Comparison of ENCODE assay signal across 1 cellular context in the genomic region with DNA sequence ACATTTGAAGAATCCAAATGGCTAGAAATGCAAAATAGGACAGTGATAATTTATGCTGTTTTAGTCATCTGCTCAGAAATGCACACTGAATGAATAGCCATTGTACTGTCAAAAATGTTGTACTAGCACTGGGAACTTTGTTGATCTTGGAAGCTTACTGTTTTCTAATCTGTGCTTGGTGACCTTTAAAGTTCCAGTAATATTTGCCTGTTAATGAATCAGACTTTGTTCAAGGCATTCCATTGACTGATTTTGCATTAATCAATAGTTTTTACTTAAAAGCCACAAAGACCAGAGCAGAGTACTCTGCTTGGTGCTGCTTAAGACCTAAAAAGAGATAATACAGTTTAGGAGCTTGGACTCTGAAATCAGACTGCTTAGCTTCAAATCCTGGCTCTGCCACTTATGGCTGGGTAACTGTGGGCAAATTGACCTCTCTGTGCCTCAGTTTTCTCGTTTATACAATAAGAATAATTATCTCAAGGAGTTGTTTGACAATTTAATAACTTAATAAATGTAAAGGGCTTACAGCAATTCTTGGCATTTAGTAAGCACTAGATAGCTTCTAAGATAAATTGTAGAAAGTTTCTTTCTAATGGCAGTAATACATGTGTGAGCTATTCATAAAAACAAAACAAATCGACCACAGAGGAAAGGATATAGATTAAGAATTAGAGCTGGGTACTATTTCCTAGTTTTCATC.
TF ChIP-seq lines count a peak whose summit lies in the region.

No MANE protein-coding gene starts in this region.

TF ChIP-seq in HepG2, 621 proteins besides CTCF, POLR2A, EP300 and RAD21 (continued from another document):
- TF ChIP-seq, protein P1, sequence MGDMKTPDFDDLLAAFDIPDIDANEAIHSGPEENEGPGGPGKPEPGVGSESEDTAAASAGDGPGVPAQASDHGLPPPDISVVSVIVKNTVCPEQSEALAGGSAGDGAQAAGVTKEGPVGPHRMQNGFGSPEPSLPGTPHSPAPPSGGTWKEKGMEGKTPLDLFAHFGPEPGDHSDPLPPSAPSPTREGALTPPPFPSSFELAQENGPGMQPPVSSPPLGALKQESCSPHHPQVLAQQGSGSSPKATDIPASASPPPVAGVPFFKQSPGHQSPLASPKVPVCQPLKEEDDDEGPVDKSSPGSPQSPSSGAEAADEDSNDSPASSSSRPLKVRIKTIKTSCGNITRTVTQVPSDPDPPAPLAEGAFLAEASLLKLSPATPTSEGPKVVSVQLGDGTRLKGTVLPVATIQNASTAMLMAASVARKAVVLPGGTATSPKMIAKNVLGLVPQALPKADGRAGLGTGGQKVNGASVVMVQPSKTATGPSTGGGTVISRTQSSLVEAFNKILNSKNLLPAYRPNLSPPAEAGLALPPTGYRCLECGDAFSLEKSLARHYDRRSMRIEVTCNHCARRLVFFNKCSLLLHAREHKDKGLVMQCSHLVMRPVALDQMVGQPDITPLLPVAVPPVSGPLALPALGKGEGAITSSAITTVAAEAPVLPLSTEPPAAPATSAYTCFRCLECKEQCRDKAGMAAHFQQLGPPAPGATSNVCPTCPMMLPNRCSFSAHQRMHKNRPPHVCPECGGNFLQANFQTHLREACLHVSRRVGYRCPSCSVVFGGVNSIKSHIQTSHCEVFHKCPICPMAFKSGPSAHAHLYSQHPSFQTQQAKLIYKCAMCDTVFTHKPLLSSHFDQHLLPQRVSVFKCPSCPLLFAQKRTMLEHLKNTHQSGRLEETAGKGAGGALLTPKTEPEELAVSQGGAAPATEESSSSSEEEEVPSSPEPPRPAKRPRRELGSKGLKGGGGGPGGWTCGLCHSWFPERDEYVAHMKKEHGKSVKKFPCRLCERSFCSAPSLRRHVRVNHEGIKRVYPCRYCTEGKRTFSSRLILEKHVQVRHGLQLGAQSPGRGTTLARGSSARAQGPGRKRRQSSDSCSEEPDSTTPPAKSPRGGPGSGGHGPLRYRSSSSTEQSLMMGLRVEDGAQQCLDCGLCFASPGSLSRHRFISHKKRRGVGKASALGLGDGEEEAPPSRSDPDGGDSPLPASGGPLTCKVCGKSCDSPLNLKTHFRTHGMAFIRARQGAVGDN (CRISPR knock-in tag; IDR thresholded peaks at IDR 0.05) = no peak
